In the genomic region with DNA sequence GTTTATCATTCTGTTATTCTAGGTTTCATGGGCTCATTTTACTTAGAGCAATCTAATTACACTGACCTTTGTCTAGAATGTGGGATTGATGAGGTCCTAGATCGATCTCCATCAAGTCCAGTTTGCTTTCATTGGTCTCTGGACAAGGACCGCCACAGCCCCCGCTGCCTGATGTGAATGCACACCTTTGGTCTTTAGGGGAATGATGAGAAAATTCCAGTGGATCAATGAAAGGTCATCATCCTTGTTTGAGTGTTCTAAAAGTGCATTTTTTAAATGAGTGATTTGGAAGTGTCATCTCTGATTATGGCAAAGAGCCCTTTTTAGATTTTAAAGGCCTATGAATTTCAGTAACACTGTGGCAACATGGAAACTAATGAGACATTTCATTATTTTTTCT, we compare ENCODE assay signal across 31 cellular contexts. TPM values are rescaled to one million over a fixed set of nuclear protein-coding genes. Genes with fewer than 3 reads are reported as not detected.
DNase-seq lines count a peak whose midpoint lies in the region; ATAC-seq and TF ChIP-seq lines count a peak whose summit lies in the region.
"Had no signal": no experiment of that assay in that cellular context is flagged by ENCODE, and none has a peak within 500 bp of the region (broad histone marks: within the 10 kb centered on the region; RNA-seq: fewer than 3 reads in every experiment).

No MANE protein-coding gene starts in this region.

- peak in 1 of 2 donors; percentile 8 for TF ChIP-seq RAD21 in liver (IDR thresholded peaks at IDR 0.05)

- peak overlapping the region; percentile 44 for H3K4me3 Mint-ChIP-seq in activated naive CD8-positive, alpha-beta T cell treated with anti-CD3 and anti-CD28 coated beads, Interleukin-2, amount 10 ng/mL, durations not matched to agents 7 days and 5 days
- H3K4me3 Mint-ChIP-seq in activated naive CD8-positive, alpha-beta T cell treated with anti-CD3 and anti-CD28 coated beads, Interleukin-2, amount 50 U/mL, for 24 hours: no peak overlapping the region
- peak overlapping the region; percentile 45 for H3K4me3 Mint-ChIP-seq in activated CD4-positive, alpha-beta memory T cell treated with anti-CD3 and anti-CD28 coated beads for 36 hours
- peak overlapping the region; percentile 68 for H3K4me3 Mint-ChIP-seq in type B pancreatic cell

- no peak overlapping the region for H3K27ac Mint-ChIP-seq in activated naive CD8-positive, alpha-beta T cell treated with anti-CD3 and anti-CD28 coated beads, Interleukin-2, amount 10 ng/mL, durations not matched to agents 7 days and 5 days
- H3K27ac Mint-ChIP-seq in activated naive CD8-positive, alpha-beta T cell treated with anti-CD3 and anti-CD28 coated beads, Interleukin-2, amount 50 U/mL, for 24 hours: no peak overlapping the region
- H3K27ac Mint-ChIP-seq in activated CD4-positive, alpha-beta memory T cell treated with anti-CD3 and anti-CD28 coated beads for 36 hours: no peak overlapping the region
- H3K27ac Mint-ChIP-seq in type B pancreatic cell: no peak overlapping the region
- H3K27ac Mint-ChIP-seq: activated naive CD4-positive, alpha-beta T cell treated with anti-CD3 and anti-CD28 coated beads, Interleukin-2, amount 50 U/mL, for 72 hours; stimulated activated naive B cell treated with anti-CD40 and anti-IgM and Interleukin-4, amounts not matched to agents 10 μg/mL and 1 μg/mL and 100 μg/mL, for 72 hours had no signal

- no peak for DNase-seq in activated naive CD8-positive, alpha-beta T cell treated with anti-CD3 and anti-CD28 coated beads, Interleukin-2, amount 10 ng/mL, durations not matched to agents 7 days and 5 days
- DNase-seq in activated naive CD8-positive, alpha-beta T cell treated with anti-CD3 and anti-CD28 coated beads, Interleukin-2, amount 50 U/mL, for 24 hours: no peak
- no peak for DNase-seq in activated CD4-positive, alpha-beta memory T cell treated with anti-CD3 and anti-CD28 coated beads for 36 hours
- no peak for DNase-seq in type B pancreatic cell (ENCODE audit: extremely low spot score, unreplicated experiment)
- no peak for DNase-seq in amygdala (lab: John Stamatoyannopoulos, UW)
- DNase-seq: activated CD4-positive, alpha-beta T cell treated with anti-CD3 and anti-CD28 coated beads for 1 hour; Calu3; DMS79 treated with DMSO at 0.1 percent for 48 hours; GF-D8; glutamatergic neuron; GM23248; islet precursor cell; Kasumi-1; lower lobe of right lung; midbrain; naive B cell; NCI-H1417 treated with DMSO at 0.1 percent for 48 hours; NCI-H2029 treated with DMSO at 0.1 percent for 48 hours; NCI-H524; NK-92 treated with Interleukin-12 subunit alpha and Interleukin-12 subunit beta, amount 100 ng/mL, for 24 hours; ovary; retina; SK-N-SH; stimulated activated naive B cell treated with anti-CD40 and anti-IgM and Interleukin-4, amounts not matched to agents 10 μg/mL and 1 μg/mL and 100 μg/mL, for 72 hours; substantia nigra; trophoblast cell had no signal

- peaks cover 7% of the 10 kb centered on the region for H3K27me3 Mint-ChIP-seq in activated naive CD8-positive, alpha-beta T cell treated with anti-CD3 and anti-CD28 coated beads, Interleukin-2, amount 10 ng/mL, durations not matched to agents 7 days and 5 days
- H3K27me3 Mint-ChIP-seq in activated naive CD8-positive, alpha-beta T cell treated with anti-CD3 and anti-CD28 coated beads, Interleukin-2, amount 50 U/mL, for 24 hours: no peaks in the 10 kb centered on the region
- no peaks in the 10 kb centered on the region for H3K27me3 Mint-ChIP-seq in activated CD4-positive, alpha-beta memory T cell treated with anti-CD3 and anti-CD28 coated beads for 36 hours
- H3K27me3 Mint-ChIP-seq in type B pancreatic cell: peaks cover 22% of the 10 kb centered on the region

- no peaks in the 10 kb centered on the region for H3K27me3 ChIP-seq in liver (ENCODE audit: control insufficient read depth in 4 of 4, insufficient read depth in 4 of 4, low read length in 3 of 4)
- H3K27me3 ChIP-seq: ovary had no signal

- peak overlapping the region in 1 of 2 donors; percentile 63 for H3K9ac ChIP-seq in liver (ENCODE audit: low read depth in 1 of 2, low read length in 2 of 2)
- H3K9ac ChIP-seq: BLaER1, GM23248, SK-N-SH had no signal

- H3K36me3 Mint-ChIP-seq in activated naive CD8-positive, alpha-beta T cell treated with anti-CD3 and anti-CD28 coated beads, Interleukin-2, amount 10 ng/mL, durations not matched to agents 7 days and 5 days: no peaks in the 10 kb centered on the region
- peaks cover 3% of the 10 kb centered on the region for H3K36me3 Mint-ChIP-seq in activated naive CD8-positive, alpha-beta T cell treated with anti-CD3 and anti-CD28 coated beads, Interleukin-2, amount 50 U/mL, for 24 hours (ENCODE audit: low read depth)
- peaks cover 8% of the 10 kb centered on the region for H3K36me3 Mint-ChIP-seq in activated CD4-positive, alpha-beta memory T cell treated with anti-CD3 and anti-CD28 coated beads for 36 hours
- H3K36me3 Mint-ChIP-seq in type B pancreatic cell: no peaks in the 10 kb centered on the region
- H3K36me3 Mint-ChIP-seq: naive B cell; stimulated activated naive B cell treated with anti-CD40 and anti-IgM and Interleukin-4, amounts not matched to agents 10 μg/mL and 1 μg/mL and 100 μg/mL, for 72 hours had no signal

- 33% methylated on average over 3 of the region's 3 CpGs for WGBS in liver

- no peaks in the 10 kb centered on the region for H3K36me3 ChIP-seq in liver (ENCODE audit: control insufficient read depth in 4 of 4, insufficient read depth in 3 of 4, low read depth in 1 of 4, low read length in 3 of 4)
- H3K36me3 ChIP-seq: BLaER1, lower lobe of right lung, ovary had no signal

- TF ChIP-seq CTCF in liver (IDR thresholded peaks at IDR 0.05; ENCODE audit: low read depth, low read length, missing input control): no peak
- TF ChIP-seq CTCF in type B pancreatic cell (conservative IDR thresholded peaks at IDR 0.05): no peak

- H3K9me3 ChIP-seq in liver (ENCODE audit: control insufficient read depth in 4 of 4, low read length in 3 of 4): no peaks in the 10 kb centered on the region
- H3K9me3 ChIP-seq: BLaER1, lower lobe of right lung, ovary, SK-N-SH had no signal

- H3K27ac ChIP-seq in liver (ENCODE audit: low read depth in 1 of 2, low read length in 2 of 2): peak overlapping the region in 1 of 2 donors; percentile 10
- H3K27ac ChIP-seq: BLaER1, GM23248, lower lobe of right lung, ovary had no signal

- POLR2A ChIA-PET in activated naive CD8-positive, alpha-beta T cell treated with anti-CD3 and anti-CD28 coated beads, Interleukin-2, amount 10 ng/mL, durations not matched to agents 7 days and 5 days (lab: Charles Lee): no interaction called here
- POLR2A ChIA-PET in activated CD4-positive, alpha-beta memory T cell treated with anti-CD3 and anti-CD28 coated beads for 36 hours (lab: Charles Lee): no interaction called here

- CTCF ChIA-PET in activated CD4-positive, alpha-beta memory T cell treated with anti-CD3 and anti-CD28 coated beads for 36 hours (lab: Charles Lee): interaction anchor here (1.7 to 1.8 kb wide), 2 partner anchors 57 to 119 kb away, joined by 6 to 9 read pairs; no protein-coding TSS in a partner anchor

- no peak overlapping the region for H3K4me3 ChIP-seq in liver (ENCODE audit: low read depth in 1 of 3, low read length in 3 of 3)
- H3K4me3 ChIP-seq: BLaER1, lower lobe of right lung, ovary, skin epidermis had no signal

- peaks cover 7 to 37% (median 31%) of the 10 kb centered on the region in 4 donors for H3K4me1 ChIP-seq in liver (ENCODE audit: control insufficient read depth in 4 of 4, insufficient read depth in 4 of 4, low read length in 3 of 4)

- H3K9me3 Mint-ChIP-seq in activated naive CD8-positive, alpha-beta T cell treated with anti-CD3 and anti-CD28 coated beads, Interleukin-2, amount 10 ng/mL, durations not matched to agents 7 days and 5 days: no peaks in the 10 kb centered on the region
- no peaks in the 10 kb centered on the region for H3K9me3 Mint-ChIP-seq in activated naive CD8-positive, alpha-beta T cell treated with anti-CD3 and anti-CD28 coated beads, Interleukin-2, amount 50 U/mL, for 24 hours
- no peaks in the 10 kb centered on the region for H3K9me3 Mint-ChIP-seq in activated CD4-positive, alpha-beta memory T cell treated with anti-CD3 and anti-CD28 coated beads for 36 hours
- H3K9me3 Mint-ChIP-seq in type B pancreatic cell: no peaks in the 10 kb centered on the region
- H3K9me3 Mint-ChIP-seq: activated naive CD4-positive, alpha-beta T cell treated with anti-CD3 and anti-CD28 coated beads, Interleukin-2, amount 50 U/mL, for 72 hours; naive B cell; stimulated activated naive B cell treated with anti-CD40 and anti-IgM and Interleukin-4, amounts not matched to agents 10 μg/mL and 1 μg/mL and 100 μg/mL, for 72 hours had no signal

- H3K4me1 Mint-ChIP-seq in activated naive CD8-positive, alpha-beta T cell treated with anti-CD3 and anti-CD28 coated beads, Interleukin-2, amount 10 ng/mL, durations not matched to agents 7 days and 5 days: peaks cover 24% of the 10 kb centered on the region
- peaks cover 25% of the 10 kb centered on the region for H3K4me1 Mint-ChIP-seq in activated naive CD8-positive, alpha-beta T cell treated with anti-CD3 and anti-CD28 coated beads, Interleukin-2, amount 50 U/mL, for 24 hours
- H3K4me1 Mint-ChIP-seq in activated CD4-positive, alpha-beta memory T cell treated with anti-CD3 and anti-CD28 coated beads for 36 hours (ENCODE audit: low read depth): peaks cover 17% of the 10 kb centered on the region
- H3K4me1 Mint-ChIP-seq in type B pancreatic cell (ENCODE audit: unreplicated experiment): peaks cover 12% of the 10 kb centered on the region

- no peak for ATAC-seq in activated naive CD8-positive, alpha-beta T cell treated with anti-CD3 and anti-CD28 coated beads, Interleukin-2, amount 10 ng/mL, durations not matched to agents 7 days and 5 days (ENCODE audit: low read depth)
- ATAC-seq in activated naive CD8-positive, alpha-beta T cell treated with anti-CD3 and anti-CD28 coated beads, Interleukin-2, amount 50 U/mL, for 24 hours: no peak
- no peak for ATAC-seq in HG03045 (IDR thresholded peaks at IDR 0.05; ENCODE audit: unreplicated experiment)
- ATAC-seq: activated naive CD4-positive, alpha-beta T cell treated with anti-CD3 and anti-CD28 coated beads, Interleukin-2, amount 50 U/mL, for 72 hours; lower lobe of right lung; stimulated activated naive B cell treated with anti-CD40 and anti-IgM and Interleukin-4, amounts not matched to agents 10 μg/mL and 1 μg/mL and 100 μg/mL, for 72 hours had no signal

- intact Hi-C loops in activated CD4-positive, alpha-beta memory T cell treated with anti-CD3 and anti-CD28 coated beads for 36 hours (cut with micrococcal nuclease): loop anchor here (5.0 kb wide), 2 partner anchors 74 to 456 kb away; no protein-coding TSS in a partner anchor

TF ChIP-seq in liver, 16 proteins besides CTCF, POLR2A, EP300 and RAD21 (continues in another document):
- peak in 1 of 2 donors; percentile 13 for TF ChIP-seq GABPA (IDR thresholded peaks at IDR 0.05 in 1 of 2, conservative IDR thresholded peaks at IDR 0.05 in 1 of 2)

RNA-seq across cellular contexts. Expression of a gene that starts 2.2 kb away (rescaled TPM):
- total RNA-seq in activated naive CD8-positive, alpha-beta T cell treated with anti-CD3 and anti-CD28 coated beads, Interleukin-2, amount 10 ng/mL, durations not matched to agents 7 days and 5 days: 10 to 100 TPM; 52.4 to 55.5 TPM
- 100 to 1,000 TPM; 123 to 128 TPM for total RNA-seq in activated CD4-positive, alpha-beta memory T cell treated with anti-CD3 and anti-CD28 coated beads for 36 hours
- total RNA-seq in liver (10 to 100 TPM; 33.0 to 57.1 TPM), type B pancreatic cell (ENCODE audit: low replicate concordance) (37.3 and 41.1 TPM in 2 replicates)
- 10 to 100 TPM in 1 of 2 donors, 1 to 10 TPM in 1; 9.3 to 41.8 TPM for polyA plus RNA-seq in liver
